Comparison of ENCODE assay signal across 10 cellular contexts in the genomic region with DNA sequence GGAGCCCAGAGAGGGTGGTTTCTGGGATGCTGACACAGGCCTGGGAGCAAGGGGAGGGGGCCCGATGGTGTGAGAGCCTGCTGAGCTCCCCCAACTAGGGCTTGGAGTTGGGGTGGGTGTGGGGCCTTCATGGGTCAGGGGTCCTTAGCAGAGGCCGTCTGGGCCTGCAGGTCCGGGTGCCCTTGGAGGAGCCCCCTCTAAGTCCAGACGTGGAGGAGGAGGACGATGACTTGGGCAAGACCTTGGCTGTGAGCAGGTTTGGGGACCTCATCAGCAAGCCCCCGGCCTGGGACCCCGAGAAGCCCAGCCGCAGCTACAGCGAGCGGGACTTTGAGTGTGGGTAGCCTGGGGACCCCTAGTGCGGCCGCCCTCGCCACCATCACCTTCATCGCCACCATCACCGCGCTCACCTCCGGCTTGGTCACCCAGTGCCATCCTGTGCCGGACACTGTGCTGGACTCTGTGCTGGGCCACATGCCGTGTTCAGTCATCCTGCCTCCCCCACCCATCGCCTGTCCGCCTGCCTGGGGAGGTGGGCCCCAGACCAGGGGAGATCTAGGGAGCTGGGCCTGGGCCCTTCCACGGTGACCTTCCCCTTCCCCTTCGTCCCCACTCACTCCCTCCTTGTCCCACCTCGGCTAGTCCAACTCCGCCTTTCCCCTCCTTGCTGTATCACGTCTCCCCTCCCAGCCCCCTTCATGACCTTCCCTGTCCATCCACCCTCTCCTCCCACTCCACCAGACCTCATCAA. TPM values are rescaled to one million over a fixed set of nuclear protein-coding genes. Genes with fewer than 3 reads are reported as not detected.
A peak's percentile ranks its signal among the peaks of the same experiment; 100 is the strongest.
DNase-seq lines count a peak whose midpoint lies in the region; ATAC-seq and TF ChIP-seq lines count a peak whose summit lies in the region.
"Had no signal": no experiment of that assay in that cellular context is flagged by ENCODE, and none has a peak within 500 bp of the region (broad histone marks: within the 10 kb centered on the region; RNA-seq: fewer than 3 reads in every experiment).

No MANE protein-coding gene starts in this region.

- H4K8ac ChIP-seq in H9 (replicated peaks; ENCODE audit: insufficient read length, low read depth, low read length), result no peak overlapping the region

- no peak overlapping the region for H4K5ac ChIP-seq in H9 (ENCODE audit: insufficient read length, low read depth, low read length)

- H3K27ac ChIP-seq in H9 (ENCODE audit: insufficient read length, low read depth, low read length), result no peak overlapping the region
- no peak overlapping the region for H3K27ac ChIP-seq in ascending aorta
- peak overlapping the region; percentile 93 for H3K27ac ChIP-seq in right cardiac atrium (ENCODE audit: low read length)

- peak overlapping the region; percentile 35 for H3K4me2 ChIP-seq in H9 (ENCODE audit: insufficient read depth, insufficient read length, low read length)

- no peak overlapping the region for H3K9ac ChIP-seq in H9 (ENCODE audit: extremely low read depth, insufficient read length, low read length)

- H3K4me3 Mint-ChIP-seq in H9, result peak overlapping the region; percentile 57 to 75
- H3K4me3 Mint-ChIP-seq in activated CD4-positive, alpha-beta T cell treated with anti-CD3 and anti-CD28 coated beads, Interleukin-2, amount 10 ng/mL, durations not matched to agents 7 days and 5 days, result no peak overlapping the region

- no peak overlapping the region for H3K18ac ChIP-seq in H9 (ENCODE audit: insufficient read length, low read depth, low read length)

- H3K56ac ChIP-seq in H9 (ENCODE audit: insufficient read length, low read depth, low read length), result no peak overlapping the region

- H2BK5ac ChIP-seq in H9 (ENCODE audit: insufficient read length, low read length), result no peak overlapping the region

- H2BK120ac ChIP-seq in H9 (ENCODE audit: low read depth, low read length, poor library complexity, severe bottlenecking), result no peak overlapping the region

- no peak overlapping the region for H4K91ac ChIP-seq in H9 (ENCODE audit: insufficient read length, low read depth, low read length)

- H3K79me1 ChIP-seq in H9 (ENCODE audit: insufficient read depth, low read depth, low read length, poor library complexity, severe bottlenecking), result no peaks in the 10 kb centered on the region

- H3K9me3 ChIP-seq in H9 (ENCODE audit: control insufficient read depth, low read depth, low read length) (no peaks in the 10 kb centered on the region), ascending aorta (no peaks in the 10 kb centered on the region), right cardiac atrium (ENCODE audit: control insufficient read depth, low read length) (no peaks in the 10 kb centered on the region)

- peaks cover 6 to 17% of the 10 kb centered on the region in 2 experiments for H3K4me1 Mint-ChIP-seq in H9
- H3K4me1 Mint-ChIP-seq in activated CD4-positive, alpha-beta T cell treated with anti-CD3 and anti-CD28 coated beads, Interleukin-2, amount 10 ng/mL, durations not matched to agents 7 days and 5 days, result peaks cover 6% of the 10 kb centered on the region

- CTCF ChIA-PET in activated CD4-positive, alpha-beta T cell treated with anti-CD3 and anti-CD28 coated beads, Interleukin-2, amount 10 ng/mL, durations not matched to agents 7 days and 5 days (lab: Charles Lee), result interaction anchor here (0.9 to 3.0 kb wide), 3 partner anchors 8 to 18 kb away, joined by 3 to 8 read pairs (median 6); no protein-coding TSS in a partner anchor

- no peak overlapping the region for H2BK12ac ChIP-seq in H9 (ENCODE audit: insufficient read length, low read depth, low read length)

- intact Hi-C loops in ascending aorta (cut with DNase I) (no loop called here), right cardiac atrium (cut with DNase I) (loop anchor here in 1 of 4 donors (5.0 kb wide), 1 partner anchor 56 kb away; a partner anchor contains a TSS)

- DNase-seq in H9, result no peak
- DNase-seq in ascending aorta (ENCODE audit: low spot score in 2 of 2), result peak in 1 of 2 donors; percentile 60
- DNase-seq in right cardiac atrium, result peak in 2 of 3 donors; percentile 62 to 63
- no peak for DNase-seq in retinal pigment epithelial cell (ENCODE audit: low read depth)
- DNase-seq in activated CD4-positive, alpha-beta T cell treated with anti-CD3 and anti-CD28 coated beads, Interleukin-2, amount 10 ng/mL, durations not matched to agents 7 days and 5 days, result no peak
- DNase-seq: EL; stimulated activated CD4-positive, alpha-beta T cell treated with anti-CD3 and anti-CD28 coated beads, Interleukin-4, amount 100 ng/mL, for 24 hours had no signal

- H3K79me2 ChIP-seq in H9 (ENCODE audit: insufficient read depth, low read length), result no peaks in the 10 kb centered on the region

- no peak overlapping the region for H3K14ac ChIP-seq in H9 (ENCODE audit: insufficient read depth, low read length)

- H3K27me3 ChIP-seq in H9 (ENCODE audit: insufficient read depth, low read length), result no peaks in the 10 kb centered on the region
- H3K27me3 ChIP-seq in ascending aorta, result no peaks in the 10 kb centered on the region
- no peaks in the 10 kb centered on the region for H3K27me3 ChIP-seq in right cardiac atrium (ENCODE audit: control insufficient read depth, insufficient read depth)

- H3K27ac Mint-ChIP-seq in H9, result no peak overlapping the region
- H3K27ac Mint-ChIP-seq in activated CD4-positive, alpha-beta T cell treated with anti-CD3 and anti-CD28 coated beads, Interleukin-2, amount 10 ng/mL, durations not matched to agents 7 days and 5 days, result no peak overlapping the region

- no peaks in the 10 kb centered on the region; a peak in 1 of 5 replicates for H3K9me3 Mint-ChIP-seq in H9
- no peaks in the 10 kb centered on the region for H3K9me3 Mint-ChIP-seq in activated CD4-positive, alpha-beta T cell treated with anti-CD3 and anti-CD28 coated beads, Interleukin-2, amount 10 ng/mL, durations not matched to agents 7 days and 5 days

- no peaks in the 10 kb centered on the region for H4K20me1 ChIP-seq in H9 (ENCODE audit: control insufficient read depth, insufficient read depth, insufficient read length)

- H3K4me1 ChIP-seq in H9 (ENCODE audit: insufficient read depth, low read length) (0 out of 2 replicates have a peak, but pooled peaks cover 3% of the 10 kb centered on the region), ascending aorta (peaks cover 0 to 3% of the 10 kb centered on the region in 2 donors), right cardiac atrium (ENCODE audit: control insufficient read depth, insufficient read depth, low read length) (no peaks in the 10 kb centered on the region)

- H3K4ac ChIP-seq in H9 (ENCODE audit: low read depth, low read length), result no peak overlapping the region

- H2BK15ac ChIP-seq in H9 (ENCODE audit: low read depth, low read length), result no peak overlapping the region

- no CpG with 5 or more reads among the region's 26 CpGs for WGBS in H9 (ENCODE audit: extremely low coverage, insufficient read length, low lambda C conversion rate)
- 70% methylated on average over 26 of the region's 26 CpGs for WGBS in right cardiac atrium

- H3K36me3 ChIP-seq in ascending aorta, result no peaks in the 10 kb centered on the region

- H3T11ph ChIP-seq in H9 (ENCODE audit: low read length), result no peak overlapping the region

- peaks cover 0 to 10% (median 5%) of the 10 kb centered on the region in 3 experiments; a peak in 5 of 7 replicates for H3K36me3 Mint-ChIP-seq in H9 (ENCODE audit: insufficient read depth in 1 of 3, low read depth in 3 of 3)
- no peaks in the 10 kb centered on the region for H3K36me3 Mint-ChIP-seq in activated CD4-positive, alpha-beta T cell treated with anti-CD3 and anti-CD28 coated beads, Interleukin-2, amount 10 ng/mL, durations not matched to agents 7 days and 5 days (ENCODE audit: low read depth)

- no peaks in the 10 kb centered on the region for H3K23me2 ChIP-seq in H9 (ENCODE audit: insufficient read length, low read depth, low read length, poor library complexity, severe bottlenecking)

- no peak overlapping the region for H2AFZ ChIP-seq in H9 (ENCODE audit: low read length)

- TF ChIP-seq CTCF in H9 (conservative IDR thresholded peaks at IDR 0.05) (no peak), ascending aorta (IDR thresholded peaks at IDR 0.05) (no peak), retinal pigment epithelial cell (conservative IDR thresholded peaks at IDR 0.05; ENCODE audit: low read depth, low read length) (no peak)

- H3K23ac ChIP-seq in H9 (ENCODE audit: insufficient read length, low read depth, low read length), result no peak overlapping the region

- H3K27me3 Mint-ChIP-seq in H9 (ENCODE audit: low read depth), result peaks cover 21% of the 10 kb centered on the region
- peaks cover 30% of the 10 kb centered on the region for H3K27me3 Mint-ChIP-seq in activated CD4-positive, alpha-beta T cell treated with anti-CD3 and anti-CD28 coated beads, Interleukin-2, amount 10 ng/mL, durations not matched to agents 7 days and 5 days

- no peak overlapping the region for H2AK5ac ChIP-seq in H9 (ENCODE audit: insufficient read length, low read length)

- H2BK20ac ChIP-seq in H9 (ENCODE audit: low read depth, low read length, poor library complexity, severe bottlenecking), result no peak overlapping the region

- ATAC-seq in right cardiac atrium (peak; percentile 0 to 7), HG03469 (IDR thresholded peaks at IDR 0.05; ENCODE audit: unreplicated experiment) (no peak), GM19395 (IDR thresholded peaks at IDR 0.05; ENCODE audit: unreplicated experiment) (no peak), GM19455 (IDR thresholded peaks at IDR 0.05; ENCODE audit: unreplicated experiment) (no peak)

- H3K4me3 ChIP-seq in ascending aorta, result peak overlapping the region; percentile 64 to 67
- peak overlapping the region; percentile 62 for H3K4me3 ChIP-seq in right cardiac atrium (ENCODE audit: low read length)
- H3K4me3 ChIP-seq in retinal pigment epithelial cell (ENCODE audit: low read length), result peak overlapping the region; percentile 61

- POLR2A ChIA-PET in activated CD4-positive, alpha-beta T cell treated with anti-CD3 and anti-CD28 coated beads, Interleukin-2, amount 10 ng/mL, durations not matched to agents 7 days and 5 days (lab: Charles Lee), result no interaction called here

RNA-seq across cellular contexts. Expression of a gene that starts 1.0 kb away (rescaled TPM):
- total RNA-seq in H9 (2021) (10.7 and 11.1 TPM in 2 replicates), ascending aorta (1.8 TPM), right cardiac atrium (100 to 1,000 TPM; 322 to 445 (median 392) TPM)
- polyA plus RNA-seq in right cardiac atrium, result 288 TPM
- not detected for total RNA-seq in activated CD4-positive, alpha-beta T cell treated with anti-CD3 and anti-CD28 coated beads, Interleukin-2, amount 10 ng/mL, durations not matched to agents 7 days and 5 days

RNA-seq across cellular contexts. Expression of a gene that starts 30.8 kb away (rescaled TPM):
- 28.1 and 31.1 TPM in 2 replicates for total RNA-seq in H9 (2021)
- total RNA-seq in ascending aorta, result 138 TPM
- 10 to 100 TPM; 12.1 to 19.0 (median 15.1) TPM for total RNA-seq in right cardiac atrium
- polyA plus RNA-seq in right cardiac atrium, result 13.4 TPM
- total RNA-seq in activated CD4-positive, alpha-beta T cell treated with anti-CD3 and anti-CD28 coated beads, Interleukin-2, amount 10 ng/mL, durations not matched to agents 7 days and 5 days, result 10 to 100 TPM; 35.3 to 40.3 TPM

RNA-seq across cellular contexts. Expression of a gene that starts 56.3 kb away (rescaled TPM):
- 0.24 and 0.31 TPM in 2 replicates for total RNA-seq in H9 (2021)
- not detected for total RNA-seq in ascending aorta
- 10 to 100 TPM; 16.7 to 47.6 (median 28.1) TPM for total RNA-seq in right cardiac atrium
- 28.7 TPM for polyA plus RNA-seq in right cardiac atrium
- not detected for total RNA-seq in activated CD4-positive, alpha-beta T cell treated with anti-CD3 and anti-CD28 coated beads, Interleukin-2, amount 10 ng/mL, durations not matched to agents 7 days and 5 days

RNA-seq across cellular contexts. Expression of a gene that starts 57.1 kb away (rescaled TPM):
- total RNA-seq in H9 (2021), result 139 and 140 TPM in 2 replicates
- total RNA-seq in ascending aorta, result 151 TPM
- total RNA-seq in right cardiac atrium, result 100 to 1,000 TPM; 263 to 321 (median 294) TPM
- polyA plus RNA-seq in right cardiac atrium, result 179 TPM
- not detected for total RNA-seq in activated CD4-positive, alpha-beta T cell treated with anti-CD3 and anti-CD28 coated beads, Interleukin-2, amount 10 ng/mL, durations not matched to agents 7 days and 5 days

Comparison
In these comparisons a context has a peak if more than half of its experiments do, and no peak if none do; other contexts are left out.
1. DNase-seq: peak in right cardiac atrium (2 of 3); none in H9 (single experiment), retinal pigment epithelial cell (single experiment) and activated CD4-positive, alpha-beta T cell treated with anti-CD3 and anti-CD28 coated beads, Interleukin-2, amount 10 ng/mL, durations not matched to agents 7 days and 5 days (single experiment).
2. ATAC-seq: peak in right cardiac atrium (2 of 2); none in HG03469 (single experiment), GM19395 (single experiment) and GM19455 (single experiment).
3. RNA of a gene that starts 1.0 kb away (total RNA-seq): 322 to 445 TPM in right cardiac atrium; 10.7 to 11.1 TPM in H9, 1.8 TPM in ascending aorta (single experiment) and not detected in activated CD4-positive, alpha-beta T cell treated with anti-CD3 and anti-CD28 coated beads, Interleukin-2, amount 10 ng/mL, durations not matched to agents 7 days and 5 days; every median in the first group is over 10 times any median in the second.
4. RNA of a gene that starts 56.3 kb away (total RNA-seq): 16.7 to 47.6 TPM in right cardiac atrium; 0.24 to 0.31 TPM in H9, not detected in ascending aorta (single experiment) and not detected in activated CD4-positive, alpha-beta T cell treated with anti-CD3 and anti-CD28 coated beads, Interleukin-2, amount 10 ng/mL, durations not matched to agents 7 days and 5 days; every median in the first group is over 10 times any median in the second.
5. Peak in every context shown above with its lines, with median percentiles within 50 percentile points of each other: H3K4me3 ChIP-seq.